In the genomic region with DNA sequence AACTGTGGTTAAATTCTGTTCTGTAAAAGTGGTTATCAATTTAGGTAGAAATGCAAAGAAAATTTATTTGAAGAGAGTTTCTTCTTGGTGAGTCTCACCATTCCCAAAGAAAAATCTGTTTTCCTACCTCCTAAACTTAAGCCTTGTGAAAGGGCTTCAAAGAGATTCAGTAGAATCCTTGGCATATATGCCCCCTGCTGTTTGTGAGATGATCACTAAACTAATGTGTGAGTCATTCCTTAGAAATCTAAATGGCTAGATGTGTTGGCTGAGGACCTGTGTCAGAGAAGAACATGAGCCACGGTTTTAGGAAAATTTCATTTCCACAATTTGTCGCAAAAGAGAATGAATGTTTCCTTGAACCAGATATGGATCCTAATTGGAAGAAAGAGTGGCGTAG, we compare ENCODE assay signal across 14 cellular contexts.
DNase-seq lines count a peak whose midpoint lies in the region; ATAC-seq, FAIRE-seq and TF ChIP-seq lines count a peak whose summit lies in the region.
"Had no signal": no experiment of that assay in that cellular context is flagged by ENCODE, and none has a peak within 500 bp of the region (broad histone marks: within the 10 kb centered on the region; RNA-seq: fewer than 3 reads in every experiment).

No MANE protein-coding gene starts in this region.

- H2AFZ ChIP-seq in osteoblast (ENCODE audit: low read length) = no peak overlapping the region

- H3K79me2 ChIP-seq in osteoblast (ENCODE audit: insufficient read depth, low read length) = no peaks in the 10 kb centered on the region

- FAIRE-seq in bronchial epithelial cell (lab: Jason Lieb, UNC) = no peak
- FAIRE-seq: small intestine had no signal

- peaks cover 3% of the 10 kb centered on the region for H3K9me3 Mint-ChIP-seq in activated CD8-positive, alpha-beta T cell treated with anti-CD3 and anti-CD28 coated beads for 36 hours
- H3K9me3 Mint-ChIP-seq: nephron progenitor cell had no signal

- no peaks in the 10 kb centered on the region for H3K4me1 ChIP-seq in osteoblast (ENCODE audit: insufficient read depth, low read length)
- H3K4me1 ChIP-seq in gastroesophageal sphincter = no peaks in the 10 kb centered on the region

- peak; percentile 23 for DNase-seq in GM03348 (ENCODE audit: low spot score)
- DNase-seq in NB4 (ENCODE audit: low read depth) = peak; percentile 8
- DNase-seq in bronchial epithelial cell (ENCODE audit: low read depth) = peak; percentile 55
- DNase-seq in osteoblast (ENCODE audit: insufficient read length, low spot score, missing footprints) = peak; percentile 4
- DNase-seq in activated effector memory CD4-positive, alpha-beta T cell treated with Interleukin-2 at 50 U/mL for 16 hours = no peak
- no peak for DNase-seq in DMS153 treated with DMSO at 0.1 percent for 48 hours (lab: John Stamatoyannopoulos, UW; ENCODE audit: unreplicated experiment)
- DNase-seq in activated CD8-positive, alpha-beta T cell treated with anti-CD3 and anti-CD28 coated beads for 36 hours = no peak
- DNase-seq: activated T-cell treated with anti-CD3 and anti-CD28 coated beads, Interleukin-2, amount 50 U/mL, for 1 hour; CD8-positive, alpha-beta memory T cell; left ventricle myocardium superior; NCI-H2081; nephron progenitor cell; small intestine had no signal

- WGBS in gastroesophageal sphincter (ENCODE audit: low coverage in 1 of 2), 2 donors = 85 to 92% methylated on average over 3 of the region's 3 CpGs

- no peak for TF ChIP-seq POLR2A in NB4 (IDR thresholded peaks at IDR 0.05; ENCODE audit: extremely low read depth, insufficient read length)
- TF ChIP-seq POLR2A in gastroesophageal sphincter (IDR thresholded peaks at IDR 0.05) = no peak

- no peak overlapping the region for H3K27ac ChIP-seq in osteoblast (ENCODE audit: low read depth, low read length)
- H3K27ac ChIP-seq in gastroesophageal sphincter = no peak overlapping the region

- H3K36me3 ChIP-seq in bronchial epithelial cell (ENCODE audit: control insufficient read depth, insufficient read depth, low read length) (no peaks in the 10 kb centered on the region), osteoblast (ENCODE audit: insufficient read depth, low read length) (no peaks in the 10 kb centered on the region), gastroesophageal sphincter (no peaks in the 10 kb centered on the region)

- POLR2A ChIA-PET in activated CD8-positive, alpha-beta T cell treated with anti-CD3 and anti-CD28 coated beads for 36 hours (lab: Charles Lee) = no interaction called here

- H4K20me1 ChIP-seq in osteoblast (ENCODE audit: insufficient read depth, low read length) = no peaks in the 10 kb centered on the region

- H3K36me3 Mint-ChIP-seq in activated CD8-positive, alpha-beta T cell treated with anti-CD3 and anti-CD28 coated beads for 36 hours (ENCODE audit: low read depth) = no peaks in the 10 kb centered on the region
- H3K36me3 Mint-ChIP-seq: CD8-positive, alpha-beta memory T cell had no signal

- TF ChIP-seq EP300 in gastroesophageal sphincter (IDR thresholded peaks at IDR 0.05) = no peak

- no peak for ATAC-seq in gastroesophageal sphincter
- ATAC-seq in activated CD8-positive, alpha-beta T cell treated with anti-CD3 and anti-CD28 coated beads for 36 hours = no peak
- ATAC-seq: left ventricle myocardium superior had no signal

- H3K4me2 ChIP-seq in osteoblast (ENCODE audit: insufficient read depth, low read length) = no peak overlapping the region

- H3K4me3 ChIP-seq in NB4 (ENCODE audit: low read depth, low read length) = no peak overlapping the region
- no peak overlapping the region for H3K4me3 ChIP-seq in bronchial epithelial cell (ENCODE audit: low read depth, low read length)
- no peak overlapping the region for H3K4me3 ChIP-seq in osteoblast (ENCODE audit: insufficient read depth, low read length)
- no peak overlapping the region for H3K4me3 ChIP-seq in gastroesophageal sphincter

- H3K4me1 Mint-ChIP-seq in activated CD8-positive, alpha-beta T cell treated with anti-CD3 and anti-CD28 coated beads for 36 hours (ENCODE audit: low read depth) = no peaks in the 10 kb centered on the region
- H3K4me1 Mint-ChIP-seq: CD8-positive, alpha-beta memory T cell; nephron progenitor cell had no signal

- no peaks in the 10 kb centered on the region for H3K27me3 Mint-ChIP-seq in activated CD8-positive, alpha-beta T cell treated with anti-CD3 and anti-CD28 coated beads for 36 hours

- H3K9me3 ChIP-seq in osteoblast (ENCODE audit: low read depth, low read length) (no peaks in the 10 kb centered on the region), gastroesophageal sphincter (no peaks in the 10 kb centered on the region)

- intact Hi-C loops in activated CD8-positive, alpha-beta T cell treated with anti-CD3 and anti-CD28 coated beads for 36 hours (cut with micrococcal nuclease) = no loop called here

- H3K27ac Mint-ChIP-seq in activated CD8-positive, alpha-beta T cell treated with anti-CD3 and anti-CD28 coated beads for 36 hours = no peak overlapping the region
- H3K27ac Mint-ChIP-seq: CD8-positive, alpha-beta memory T cell; nephron progenitor cell had no signal

- TF ChIP-seq CTCF in NB4 (IDR thresholded peaks at IDR 0.05; ENCODE audit: low read depth, low read length) = no peak
- TF ChIP-seq CTCF in bronchial epithelial cell (IDR thresholded peaks at IDR 0.05; ENCODE audit: insufficient read depth, low read length, severe bottlenecking) = peak; percentile 15
- peak; percentile 31 for TF ChIP-seq CTCF in osteoblast (IDR thresholded peaks at IDR 0.05; ENCODE audit: extremely low read depth, low read depth, low read length)
- no peak for TF ChIP-seq CTCF in gastroesophageal sphincter (IDR thresholded peaks at IDR 0.05)
- no peak for TF ChIP-seq CTCF in activated CD8-positive, alpha-beta T cell treated with anti-CD3 and anti-CD28 coated beads for 36 hours (IDR thresholded peaks at IDR 0.05)

- CTCF ChIA-PET in activated CD8-positive, alpha-beta T cell treated with anti-CD3 and anti-CD28 coated beads for 36 hours (lab: Charles Lee) = interaction anchor here (0.7 kb wide), 1 partner anchor 42 kb away, joined by 3 read pairs; no protein-coding TSS in a partner anchor

- no peak overlapping the region for H3K4me3 Mint-ChIP-seq in activated CD8-positive, alpha-beta T cell treated with anti-CD3 and anti-CD28 coated beads for 36 hours
- H3K4me3 Mint-ChIP-seq: CD8-positive, alpha-beta memory T cell; nephron progenitor cell had no signal

- H3K27me3 ChIP-seq in bronchial epithelial cell (ENCODE audit: control insufficient read depth, insufficient read depth, low read length) (no peaks in the 10 kb centered on the region), osteoblast (ENCODE audit: insufficient read depth, low read length) (no peaks in the 10 kb centered on the region), gastroesophageal sphincter (no peaks in the 10 kb centered on the region)

Comparison
In these comparisons a context has a peak if more than half of its experiments do, and no peak if none do; other contexts are left out.
1. DNase-seq: peak in GM03348 (single experiment), NB4 (single experiment), bronchial epithelial cell (single experiment) and osteoblast (single experiment); none in activated effector memory CD4-positive, alpha-beta T cell treated with Interleukin-2 at 50 U/mL for 16 hours (single experiment), DMS153 treated with DMSO at 0.1 percent for 48 hours (single experiment) and activated CD8-positive, alpha-beta T cell treated with anti-CD3 and anti-CD28 coated beads for 36 hours (single experiment).
2. CTCF ChIP-seq: peak in bronchial epithelial cell (single experiment) and osteoblast (single experiment); none in NB4 (single experiment), gastroesophageal sphincter (0 of 4) and activated CD8-positive, alpha-beta T cell treated with anti-CD3 and anti-CD28 coated beads for 36 hours (single experiment).